ENCODE assay signal across 1 cellular context in the genomic region with DNA sequence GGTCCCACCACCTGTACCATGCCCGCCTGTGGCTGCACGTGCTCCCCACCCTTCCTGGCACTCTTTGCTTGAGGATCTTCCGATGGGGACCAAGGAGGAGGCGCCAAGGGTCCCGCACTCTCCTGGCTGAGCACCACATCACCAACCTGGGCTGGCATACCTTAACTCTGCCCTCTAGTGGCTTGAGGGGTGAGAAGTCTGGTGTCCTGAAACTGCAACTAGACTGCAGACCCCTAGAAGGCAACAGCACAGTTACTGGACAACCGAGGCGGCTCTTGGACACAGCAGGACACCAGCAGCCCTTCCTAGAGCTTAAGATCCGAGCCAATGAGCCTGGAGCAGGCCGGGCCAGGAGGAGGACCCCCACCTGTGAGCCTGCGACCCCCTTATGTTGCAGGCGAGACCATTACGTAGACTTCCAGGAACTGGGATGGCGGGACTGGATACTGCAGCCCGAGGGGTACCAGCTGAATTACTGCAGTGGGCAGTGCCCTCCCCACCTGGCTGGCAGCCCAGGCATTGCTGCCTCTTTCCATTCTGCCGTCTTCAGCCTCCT.
A peak's percentile ranks its signal among the peaks of the same experiment; 100 is the strongest.
TF ChIP-seq lines count a peak whose summit lies in the region.

No MANE protein-coding gene starts in this region.

TF ChIP-seq in HepG2, 621 proteins besides CTCF, POLR2A, EP300 and RAD21 (continued from another document and continues in another):
- TF ChIP-seq ZBTB40 (IDR thresholded peaks at IDR 0.05) (no peak), ZBTB40 (CRISPR knock-in tag; IDR thresholded peaks at IDR 0.05) (no peak), ZNF326 (CRISPR knock-in tag; IDR thresholded peaks at IDR 0.05; ENCODE audit: borderline replicate concordance) (no peak), ZNF556 (CRISPR knock-in tag; IDR thresholded peaks at IDR 0.05; ENCODE audit: borderline replicate concordance) (no peak), CHCHD3 (CRISPR knock-in tag; IDR thresholded peaks at IDR 0.05) (no peak), ZFP36L2 (CRISPR knock-in tag; IDR thresholded peaks at IDR 0.05) (0 out of 2 replicates have a peak, but pooled peaks have one; percentile 56), ISL2 (CRISPR knock-in tag; IDR thresholded peaks at IDR 0.05) (0 out of 2 replicates have a peak, but pooled peaks have one; percentile 20), THAP11 (CRISPR knock-in tag; IDR thresholded peaks at IDR 0.05) (peak; percentile 67), ZNF317 (CRISPR knock-in tag; IDR thresholded peaks at IDR 0.05) (no peak), CREM (IDR thresholded peaks at IDR 0.05) (no peak), CREM (CRISPR knock-in tag; IDR thresholded peaks at IDR 0.05) (no peak), TAF15 (IDR thresholded peaks at IDR 0.05; ENCODE audit: low read depth, low read length, poor library complexity, severe bottlenecking) (no peak), KLF13 (CRISPR knock-in tag; IDR thresholded peaks at IDR 0.05) (0 out of 2 replicates have a peak, but pooled peaks have one; percentile 8), ZNF260 (CRISPR knock-in tag; IDR thresholded peaks at IDR 0.05; ENCODE audit: borderline replicate concordance, low read depth) (no peak), CBX5 (CRISPR knock-in tag; IDR thresholded peaks at IDR 0.05; ENCODE audit: borderline replicate concordance) (no peak), ARID2 (CRISPR knock-in tag; IDR thresholded peaks at IDR 0.05; ENCODE audit: borderline replicate concordance) (no peak), KMT2A (CRISPR knock-in tag; IDR thresholded peaks at IDR 0.05) (0 out of 2 replicates have a peak, but pooled peaks have one; percentile 9), POLR2G (IDR thresholded peaks at IDR 0.05; ENCODE audit: low read depth, low read length) (no peak), NFE2L2 (IDR thresholded peaks at IDR 0.05; ENCODE audit: low read length) (no peak), FOXA1 (IDR thresholded peaks at IDR 0.05) (no peak), FOXA1 (CRISPR knock-in tag; IDR thresholded peaks at IDR 0.05) (no peak), BRF2 (CRISPR knock-in tag; IDR thresholded peaks at IDR 0.05) (no peak), KLF12 (CRISPR knock-in tag; IDR thresholded peaks at IDR 0.05; ENCODE audit: borderline replicate concordance) (no peak), ARNT2 (CRISPR knock-in tag; IDR thresholded peaks at IDR 0.05; ENCODE audit: low read depth) (no peak), ZNF251 (CRISPR knock-in tag; IDR thresholded peaks at IDR 0.05) (no peak), RFXAP (CRISPR knock-in tag; IDR thresholded peaks at IDR 0.05; ENCODE audit: borderline replicate concordance) (peak; percentile 60; the same call in 1 of the 2 replicates), ZNF709 (CRISPR knock-in tag; IDR thresholded peaks at IDR 0.05) (no peak), SP4 (CRISPR knock-in tag; IDR thresholded peaks at IDR 0.05) (no peak), ZBTB21 (CRISPR knock-in tag; IDR thresholded peaks at IDR 0.05) (no peak), CHD2 (IDR thresholded peaks at IDR 0.05; ENCODE audit: low read depth, low read length) (no peak), YEATS4 (CRISPR knock-in tag; IDR thresholded peaks at IDR 0.05; ENCODE audit: borderline replicate concordance) (peak; percentile 24; the same call in 1 of the 2 replicates)
- TF ChIP-seq, protein P1, sequence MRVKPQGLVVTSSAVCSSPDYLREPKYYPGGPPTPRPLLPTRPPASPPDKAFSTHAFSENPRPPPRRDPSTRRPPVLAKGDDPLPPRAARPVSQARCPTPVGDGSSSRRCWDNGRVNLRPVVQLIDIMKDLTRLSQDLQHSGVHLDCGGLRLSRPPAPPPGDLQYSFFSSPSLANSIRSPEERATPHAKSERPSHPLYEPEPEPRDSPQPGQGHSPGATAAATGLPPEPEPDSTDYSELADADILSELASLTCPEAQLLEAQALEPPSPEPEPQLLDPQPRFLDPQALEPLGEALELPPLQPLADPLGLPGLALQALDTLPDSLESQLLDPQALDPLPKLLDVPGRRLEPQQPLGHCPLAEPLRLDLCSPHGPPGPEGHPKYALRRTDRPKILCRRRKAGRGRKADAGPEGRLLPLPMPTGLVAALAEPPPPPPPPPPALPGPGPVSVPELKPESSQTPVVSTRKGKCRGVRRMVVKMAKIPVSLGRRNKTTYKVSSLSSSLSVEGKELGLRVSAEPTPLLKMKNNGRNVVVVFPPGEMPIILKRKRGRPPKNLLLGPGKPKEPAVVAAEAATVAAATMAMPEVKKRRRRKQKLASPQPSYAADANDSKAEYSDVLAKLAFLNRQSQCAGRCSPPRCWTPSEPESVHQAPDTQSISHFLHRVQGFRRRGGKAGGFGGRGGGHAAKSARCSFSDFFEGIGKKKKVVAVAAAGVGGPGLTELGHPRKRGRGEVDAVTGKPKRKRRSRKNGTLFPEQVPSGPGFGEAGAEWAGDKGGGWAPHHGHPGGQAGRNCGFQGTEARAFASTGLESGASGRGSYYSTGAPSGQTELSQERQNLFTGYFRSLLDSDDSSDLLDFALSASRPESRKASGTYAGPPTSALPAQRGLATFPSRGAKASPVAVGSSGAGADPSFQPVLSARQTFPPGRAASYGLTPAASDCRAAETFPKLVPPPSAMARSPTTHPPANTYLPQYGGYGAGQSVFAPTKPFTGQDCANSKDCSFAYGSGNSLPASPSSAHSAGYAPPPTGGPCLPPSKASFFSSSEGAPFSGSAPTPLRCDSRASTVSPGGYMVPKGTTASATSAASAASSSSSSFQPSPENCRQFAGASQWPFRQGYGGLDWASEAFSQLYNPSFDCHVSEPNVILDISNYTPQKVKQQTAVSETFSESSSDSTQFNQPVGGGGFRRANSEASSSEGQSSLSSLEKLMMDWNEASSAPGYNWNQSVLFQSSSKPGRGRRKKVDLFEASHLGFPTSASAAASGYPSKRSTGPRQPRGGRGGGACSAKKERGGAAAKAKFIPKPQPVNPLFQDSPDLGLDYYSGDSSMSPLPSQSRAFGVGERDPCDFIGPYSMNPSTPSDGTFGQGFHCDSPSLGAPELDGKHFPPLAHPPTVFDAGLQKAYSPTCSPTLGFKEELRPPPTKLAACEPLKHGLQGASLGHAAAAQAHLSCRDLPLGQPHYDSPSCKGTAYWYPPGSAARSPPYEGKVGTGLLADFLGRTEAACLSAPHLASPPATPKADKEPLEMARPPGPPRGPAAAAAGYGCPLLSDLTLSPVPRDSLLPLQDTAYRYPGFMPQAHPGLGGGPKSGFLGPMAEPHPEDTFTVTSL (CRISPR knock-in tag; IDR thresholded peaks at IDR 0.05; ENCODE audit: borderline replicate concordance): no peak
- TF ChIP-seq, protein P2, sequence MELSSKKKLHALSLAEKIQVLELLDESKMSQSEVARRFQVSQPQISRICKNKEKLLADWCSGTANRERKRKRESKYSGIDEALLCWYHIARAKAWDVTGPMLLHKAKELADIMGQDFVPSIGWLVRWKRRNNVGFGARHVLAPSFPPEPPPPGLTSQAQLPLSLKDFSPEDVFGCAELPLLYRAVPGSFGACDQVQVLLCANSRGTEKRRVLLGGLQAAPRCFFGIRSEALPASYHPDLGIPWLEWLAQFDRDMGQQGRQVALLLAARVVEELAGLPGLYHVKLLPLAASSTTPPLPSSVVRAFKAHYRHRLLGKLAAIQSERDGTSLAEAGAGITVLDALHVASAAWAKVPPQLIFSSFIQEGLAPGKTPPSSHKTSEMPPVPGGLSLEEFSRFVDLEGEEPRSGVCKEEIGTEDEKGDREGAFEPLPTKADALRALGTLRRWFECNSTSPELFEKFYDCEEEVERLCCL (CRISPR knock-in tag; IDR thresholded peaks at IDR 0.05; ENCODE audit: borderline replicate concordance): no peak
- TF ChIP-seq, protein P3, sequence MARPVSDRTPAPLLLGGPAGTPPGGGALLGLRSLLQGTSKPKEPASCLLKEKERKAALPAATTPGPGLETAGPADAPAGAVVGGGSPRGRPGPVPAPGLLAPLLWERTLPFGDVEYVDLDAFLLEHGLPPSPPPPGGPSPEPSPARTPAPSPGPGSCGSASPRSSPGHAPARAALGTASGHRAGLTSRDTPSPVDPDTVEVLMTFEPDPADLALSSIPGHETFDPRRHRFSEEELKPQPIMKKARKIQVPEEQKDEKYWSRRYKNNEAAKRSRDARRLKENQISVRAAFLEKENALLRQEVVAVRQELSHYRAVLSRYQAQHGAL (CRISPR knock-in tag; IDR thresholded peaks at IDR 0.05; ENCODE audit: not compliant biosample characterization): no peak
- TF ChIP-seq, protein P4, sequence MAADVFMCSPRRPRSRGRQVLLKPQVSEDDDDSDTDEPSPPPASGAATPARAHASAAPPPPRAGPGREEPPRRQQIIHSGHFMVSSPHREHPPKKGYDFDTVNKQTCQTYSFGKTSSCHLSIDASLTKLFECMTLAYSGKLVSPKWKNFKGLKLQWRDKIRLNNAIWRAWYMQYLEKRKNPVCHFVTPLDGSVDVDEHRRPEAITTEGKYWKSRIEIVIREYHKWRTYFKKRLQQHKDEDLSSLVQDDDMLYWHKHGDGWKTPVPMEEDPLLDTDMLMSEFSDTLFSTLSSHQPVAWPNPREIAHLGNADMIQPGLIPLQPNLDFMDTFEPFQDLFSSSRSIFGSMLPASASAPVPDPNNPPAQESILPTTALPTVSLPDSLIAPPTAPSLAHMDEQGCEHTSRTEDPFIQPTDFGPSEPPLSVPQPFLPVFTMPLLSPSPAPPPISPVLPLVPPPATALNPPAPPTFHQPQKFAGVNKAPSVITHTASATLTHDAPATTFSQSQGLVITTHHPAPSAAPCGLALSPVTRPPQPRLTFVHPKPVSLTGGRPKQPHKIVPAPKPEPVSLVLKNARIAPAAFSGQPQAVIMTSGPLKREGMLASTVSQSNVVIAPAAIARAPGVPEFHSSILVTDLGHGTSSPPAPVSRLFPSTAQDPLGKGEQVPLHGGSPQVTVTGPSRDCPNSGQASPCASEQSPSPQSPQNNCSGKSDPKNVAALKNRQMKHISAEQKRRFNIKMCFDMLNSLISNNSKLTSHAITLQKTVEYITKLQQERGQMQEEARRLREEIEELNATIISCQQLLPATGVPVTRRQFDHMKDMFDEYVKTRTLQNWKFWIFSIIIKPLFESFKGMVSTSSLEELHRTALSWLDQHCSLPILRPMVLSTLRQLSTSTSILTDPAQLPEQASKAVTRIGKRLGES (CRISPR knock-in tag; IDR thresholded peaks at IDR 0.05; ENCODE audit: borderline replicate concordance): no peak
